8 cellular contexts compared by ENCODE assay signal in the genomic region with DNA sequence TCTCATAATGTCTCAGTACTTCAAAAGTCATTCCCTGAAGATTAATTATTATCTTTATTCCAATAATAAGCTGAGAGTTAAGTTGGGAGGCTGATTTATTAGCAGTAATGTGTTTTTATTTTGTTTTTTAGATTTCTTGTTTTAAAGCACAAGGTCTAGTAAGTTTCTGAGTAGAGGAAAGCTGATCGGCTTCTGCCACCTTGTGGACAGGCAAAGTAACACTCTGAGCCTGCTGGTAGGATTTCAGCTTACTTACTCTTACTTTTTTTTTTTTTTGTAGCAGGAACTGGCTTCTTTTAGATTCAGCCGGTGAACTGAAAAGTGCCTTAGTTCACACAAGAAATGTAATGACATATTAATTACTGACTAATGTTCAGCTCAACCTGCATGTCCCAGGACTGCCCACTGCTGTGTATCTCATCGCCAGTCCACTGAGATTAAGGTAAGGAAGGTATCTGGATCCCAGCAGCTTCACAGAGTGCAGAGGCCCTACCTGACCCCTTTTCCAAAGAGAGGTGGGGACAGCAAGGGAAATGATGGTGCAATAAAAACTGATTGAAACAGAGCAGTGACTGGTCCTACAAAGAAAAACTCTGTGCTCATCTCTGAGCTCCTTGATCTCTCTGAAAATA.
A peak's percentile ranks its signal among the peaks of the same experiment; 100 is the strongest.
DNase-seq lines count a peak whose midpoint lies in the region; ATAC-seq lines count a peak whose summit lies in the region.

No MANE protein-coding gene starts in this region.

- ATAC-seq in GM21360 (IDR thresholded peaks at IDR 0.05; ENCODE audit: unreplicated experiment) = peak; percentile 87
- no peak for ATAC-seq in GM21825 (IDR thresholded peaks at IDR 0.05; ENCODE audit: unreplicated experiment)

- H3K9me3 ChIP-seq in Karpas-422 (ENCODE audit: low read length) (no peaks in the 10 kb centered on the region), SJCRH30 (replicated peaks) (no peaks in the 10 kb centered on the region)

- H3K4me2 ChIP-seq in Karpas-422 (ENCODE audit: low read depth, low read length, poor library complexity, severe bottlenecking) = no peak overlapping the region

- peak; percentile 80 for DNase-seq in EH (ENCODE audit: low read depth)
- peak; percentile 82 for DNase-seq in Karpas-422
- peak; percentile 45 to 79 for DNase-seq in SJCRH30
- peak; percentile 1 for DNase-seq in central memory CD4-positive, alpha-beta T cell
- DNase-seq in kidney tubule cell (ENCODE audit: low spot score) = peak; percentile 73
- DNase-seq in stimulated activated CD4-positive, alpha-beta T cell treated with anti-CD3 and anti-CD28 coated beads, Interleukin-4, amount 100 ng/mL, for 48 hours (ENCODE audit: low read depth in 2 of 2) = peak; percentile 14 to 18

- H3K27me3 ChIP-seq in Karpas-422 (ENCODE audit: low read length) (no peaks in the 10 kb centered on the region), SJCRH30 (no peaks in the 10 kb centered on the region)

- H4K20me1 ChIP-seq in Karpas-422 (ENCODE audit: insufficient read depth, low read depth, low read length) = no peaks in the 10 kb centered on the region

- no peak overlapping the region for H3K27ac ChIP-seq in Karpas-422 (ENCODE audit: low read length)
- H3K27ac ChIP-seq in SJCRH30 = no peak overlapping the region

- H3K4me1 ChIP-seq in Karpas-422 (ENCODE audit: low read length) (no peaks in the 10 kb centered on the region), SJCRH30 (no peaks in the 10 kb centered on the region; the same call in 1 of the 2 replicates)

- no peak overlapping the region for H2AFZ ChIP-seq in Karpas-422 (ENCODE audit: low read length)

- no peak overlapping the region for H3K9ac ChIP-seq in Karpas-422 (ENCODE audit: low read length)

- H3K79me2 ChIP-seq in Karpas-422 (ENCODE audit: low read length) = no peaks in the 10 kb centered on the region

- no peaks in the 10 kb centered on the region for H3K9me2 ChIP-seq in Karpas-422 (replicated peaks; ENCODE audit: insufficient read depth, low read length)

- H3K4me3 ChIP-seq in Karpas-422 (ENCODE audit: low read length) = no peak overlapping the region
- H3K4me3 ChIP-seq in SJCRH30 = no peak overlapping the region

- no peaks in the 10 kb centered on the region for H3K36me3 ChIP-seq in Karpas-422 (ENCODE audit: insufficient read depth, low read length)
- peaks cover 27% of the 10 kb centered on the region for H3K36me3 ChIP-seq in SJCRH30

Comparison
In these comparisons a context has a peak if more than half of its experiments do, and no peak if none do; other contexts are left out.
1. DNase-seq: peak in every context shown above with its lines; median percentile 82 in Karpas-422; 80 in EH; 73 in kidney tubule cell; 62 in SJCRH30; 16 in stimulated activated CD4-positive, alpha-beta T cell treated with anti-CD3 and anti-CD28 coated beads, Interleukin-4, amount 100 ng/mL, for 48 hours; 1 in central memory CD4-positive, alpha-beta T cell.